Comparison of ENCODE assay signal across 19 cellular contexts in the genomic region with DNA sequence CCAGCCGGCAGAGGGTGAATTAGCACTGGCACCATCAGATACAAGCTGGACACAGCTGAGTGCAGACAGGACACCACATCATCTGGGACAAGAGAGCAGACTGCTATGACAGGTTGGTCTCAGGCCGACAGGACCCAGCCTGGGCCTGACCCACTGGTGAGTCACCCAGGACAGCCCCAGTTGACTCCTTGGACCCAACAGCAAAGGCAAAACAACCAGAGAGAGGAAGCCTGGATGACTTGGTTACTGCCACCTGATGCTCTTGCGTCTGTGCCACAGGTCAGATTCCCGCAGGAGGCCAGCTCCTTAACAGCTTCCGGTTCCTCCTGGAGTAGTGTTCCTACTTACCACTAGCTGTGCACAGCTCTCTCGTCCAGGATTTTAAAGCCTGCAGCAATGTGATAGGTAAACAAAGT. TPM values are rescaled to one million over a fixed set of nuclear protein-coding genes. Genes with fewer than 3 reads are reported as not detected.
DNase-seq lines count a peak whose midpoint lies in the region; TF ChIP-seq lines count a peak whose summit lies in the region.
"Had no signal": no experiment of that assay in that cellular context is flagged by ENCODE, and none has a peak within 500 bp of the region (broad histone marks: within the 10 kb centered on the region; RNA-seq: fewer than 3 reads in every experiment).

No MANE protein-coding gene starts in this region.

- in situ Hi-C loops in transverse colon (cut with MboI; ENCODE audit: low pct_ligation_motif_present in 1 of 4, low pct_unique_long_range_greater_than_20kb in 1 of 4, low sequenced_read_pairs in 3 of 4): loop anchor here (25.0 kb wide), 1 partner anchor 287 kb away; no protein-coding TSS in a partner anchor

- TF ChIP-seq CTCF in transverse colon (IDR thresholded peaks at IDR 0.05): no peak

- H3K27ac ChIP-seq in transverse colon: no peak overlapping the region
- H3K27ac ChIP-seq: RWPE1 had no signal

- intact Hi-C loops in transverse colon (cut with DNase I; ENCODE audit: low total_unique reads): no loop called here

- no peaks in the 10 kb centered on the region for H3K9me3 ChIP-seq in transverse colon
- H3K9me3 ChIP-seq: esophagus muscularis mucosa, MG63 had no signal

- TF ChIP-seq POLR2A in transverse colon (IDR thresholded peaks at IDR 0.05): no peak

- no peaks in the 10 kb centered on the region for H3K4me1 ChIP-seq in transverse colon

- no peaks in the 10 kb centered on the region for H3K36me3 ChIP-seq in transverse colon
- H3K36me3 ChIP-seq: esophagus muscularis mucosa, MG63 had no signal

- TF ChIP-seq EP300 in transverse colon (IDR thresholded peaks at IDR 0.05; ENCODE audit: low read depth): no peak

- no peak overlapping the region for H3K4me3 ChIP-seq in transverse colon
- H3K4me3 ChIP-seq: esophagus muscularis mucosa, MG63 had no signal

- peak; percentile 3 for DNase-seq in EH (ENCODE audit: low read depth)
- DNase-seq in M059J (ENCODE audit: low read depth): peak; percentile 70
- DNase-seq in glomerular visceral epithelial cell (ENCODE audit: extremely low spot score): peak; percentile 92
- DNase-seq in renal cortical epithelial cell (ENCODE audit: low read depth): peak; percentile 61
- DNase-seq in activated gamma-delta T cell (lab: John Stamatoyannopoulos, UW): no peak
- no peak for DNase-seq in D341Med (ENCODE audit: low spot score)
- no peak for DNase-seq in transverse colon
- no peak for DNase-seq in NCI-H2081 (lab: John Stamatoyannopoulos, UW)
- DNase-seq: activated CD8-positive, alpha-beta memory T cell treated with anti-CD3 and anti-CD28 coated beads for 24 hours; activated naive CD4-positive, alpha-beta T cell treated with anti-CD3 and anti-CD28 coated beads, Interleukin-2, amount 50 U/mL, for 16 hours; activated T-cell treated with anti-CD3 and anti-CD28 coated beads, Interleukin-2, amount 50 U/mL, for 4 hours; CD8-positive, alpha-beta memory T cell; effector CD8-positive, alpha-beta T cell; MG63; NK-92 treated with Interleukin-12 subunit alpha and Interleukin-12 subunit beta, amount 100 ng/mL, for 24 hours; stimulated activated CD4-positive, alpha-beta T cell treated with anti-CD3 and anti-CD28 coated beads, Interleukin-4, amount 100 ng/mL, for 4 hours; SW 1271 had no signal

- 60 to 67% methylated on average over 1 to 6 of the region's 6 CpGs for WGBS in transverse colon (ENCODE audit: low coverage in 1 of 2), 2 donors

- H3K27me3 ChIP-seq in transverse colon: no peaks in the 10 kb centered on the region
- H3K27me3 ChIP-seq: esophagus muscularis mucosa, MG63 had no signal

RNA-seq across cellular contexts. Expression of a gene that starts 18.5 kb away (rescaled TPM):
- total RNA-seq in M059J (2014; rRNA removed; shearing (Covaris generic)): 78.3 and 110 TPM in 2 replicates
- total RNA-seq in renal cortical epithelial cell (96.7 and 212 TPM in 2 replicates), transverse colon (10 to 100 TPM; 18.6 to 79.6 (median 53.1) TPM)

Comparison
In these comparisons a context has a peak if more than half of its experiments do, and no peak if none do; other contexts are left out.
1. DNase-seq: peak in EH (single experiment), M059J (single experiment), glomerular visceral epithelial cell (single experiment) and renal cortical epithelial cell (single experiment); none in activated gamma-delta T cell (single experiment), D341Med (single experiment), transverse colon (single experiment) and NCI-H2081 (0 of 2).